Comparison of ENCODE assay signal across 12 cellular contexts in the genomic region with DNA sequence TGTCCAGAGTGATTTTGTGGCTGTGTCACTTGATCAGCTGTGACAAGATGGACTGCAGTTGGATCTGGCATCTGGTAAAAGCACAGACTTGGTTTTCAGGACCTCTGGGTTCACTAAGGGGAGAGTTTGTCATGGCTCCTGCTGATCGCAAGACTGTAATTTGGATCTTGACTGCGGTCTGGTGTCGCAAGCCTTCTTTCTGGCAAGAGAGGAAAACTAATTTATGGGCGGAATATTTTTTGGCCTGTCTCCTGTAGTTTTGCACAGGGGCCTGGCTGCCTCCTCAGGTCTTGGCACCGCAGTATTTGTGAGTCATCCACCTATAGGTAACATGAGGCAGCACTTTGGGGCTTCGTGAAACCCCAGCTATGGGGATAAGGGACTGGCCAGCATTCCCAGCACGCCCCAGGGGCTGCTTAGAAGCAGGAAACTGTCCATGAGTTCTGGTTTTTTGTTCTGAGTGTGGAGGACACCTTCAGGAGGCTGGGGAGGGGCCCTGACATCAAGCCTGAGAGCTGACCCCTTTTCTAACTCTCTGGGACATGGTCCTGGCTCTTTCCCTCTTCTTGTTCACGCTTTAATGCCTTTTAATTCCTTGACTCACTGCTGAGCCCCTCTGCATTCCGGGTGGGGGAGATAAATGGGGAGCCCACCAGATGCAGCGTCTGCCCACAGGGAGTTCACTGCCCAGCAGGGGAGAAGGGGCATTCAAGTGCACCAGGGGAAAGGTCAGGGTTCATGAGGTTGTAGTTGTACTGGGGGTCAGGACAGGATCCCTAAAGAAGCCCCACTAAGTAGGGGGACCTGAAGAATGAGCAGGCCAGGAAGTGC. TPM values are rescaled to one million over a fixed set of nuclear protein-coding genes. Genes with fewer than 3 reads are reported as not detected.
DNase-seq lines count a peak whose midpoint lies in the region; ATAC-seq and TF ChIP-seq lines count a peak whose summit lies in the region.
"Had no signal": no experiment of that assay in that cellular context is flagged by ENCODE, and none has a peak within 500 bp of the region (broad histone marks: within the 10 kb centered on the region; RNA-seq: fewer than 3 reads in every experiment).

No MANE protein-coding gene starts in this region.

- peak; percentile 43 for DNase-seq in EH (ENCODE audit: low read depth)
- peak; percentile 91 for DNase-seq in PC-3
- no peak for DNase-seq in esophagus squamous epithelium (lab: John Stamatoyannopoulos, UW)
- DNase-seq in posterior vena cava (ENCODE audit: low spot score) = peak; percentile 58
- DNase-seq in NCI-H2171 (lab: John Stamatoyannopoulos, UW) = no peak
- no peak for DNase-seq in hippocampal formation (lab: John Stamatoyannopoulos, UW)
- DNase-seq: activated CD4-positive, alpha-beta T cell treated with anti-CD3 and anti-CD28 coated beads, Interleukin-2, amount 50 U/mL, for 1 hour; NCI-H1105; stimulated activated CD4-positive, alpha-beta T cell treated with anti-CD3 and anti-CD28 coated beads, Interleukin-1b, Interleukin-23, amount 100 ng/mL, for 48 hours; testis had no signal

- POLR2A ChIA-PET in PC-3 (lab: Charles Lee; ENCODE audit: unreplicated experiment) = no interaction called here

- ATAC-seq in PC-3 = peak; percentile 90
- no peak for ATAC-seq in GM18868 (IDR thresholded peaks at IDR 0.05; ENCODE audit: unreplicated experiment)
- no peak for ATAC-seq in HG02763 (IDR thresholded peaks at IDR 0.05; ENCODE audit: unreplicated experiment)

- no peak for TF ChIP-seq CTCF in PC-3 (conservative IDR thresholded peaks at IDR 0.05; ENCODE audit: low read depth, low read length)
- TF ChIP-seq CTCF in esophagus squamous epithelium (IDR thresholded peaks at IDR 0.05) = no peak

- intact Hi-C loops in PC-3 (cut with micrococcal nuclease) = no loop called here
- intact Hi-C loops in esophagus squamous epithelium (cut with DNase I) = no loop called here
- intact Hi-C loops in posterior vena cava (cut with DNase I) = no loop called here

- H3K79me2 ChIP-seq in PC-3 (ENCODE audit: low read length) = peaks cover 99% of the 10 kb centered on the region

- no peaks in the 10 kb centered on the region for H3F3A ChIP-seq in PC-3 (ENCODE audit: low read length, unreplicated experiment)

- H3K4me3 ChIP-seq in PC-3 (ENCODE audit: low read length) = peak overlapping the region; percentile 37; the same call in 1 of the 2 replicates
- no peak overlapping the region for H3K4me3 ChIP-seq in esophagus squamous epithelium
- H3K4me3 ChIP-seq: testis had no signal

- H3K27me3 ChIP-seq in PC-3 (ENCODE audit: low read length) (no peaks in the 10 kb centered on the region), esophagus squamous epithelium (peaks cover 0 to 6% (median 0%) of the 10 kb centered on the region in 4 donors)
- H3K27me3 ChIP-seq: testis had no signal

- peak overlapping the region; percentile 70 for H3K27ac ChIP-seq in PC-3 (ENCODE audit: low read length)
- H3K27ac ChIP-seq in esophagus squamous epithelium = peak overlapping the region in 3 of 4 donors; percentile 21 to 48 (median 22)

- H3K4me1 ChIP-seq in PC-3 (ENCODE audit: insufficient read depth, low read length) = peaks cover 34% of the 10 kb centered on the region
- H3K4me1 ChIP-seq in esophagus squamous epithelium = peaks cover 0 to 24% (median 6%) of the 10 kb centered on the region in 3 donors

- no peak overlapping the region for H2AFZ ChIP-seq in PC-3 (ENCODE audit: low read length)

- CTCF ChIA-PET in PC-3 (lab: Charles Lee) = no interaction called here

- H4K20me1 ChIP-seq in PC-3 (ENCODE audit: low read length) = peaks cover 3% of the 10 kb centered on the region; the same call in 1 of the 2 replicates

- 53 to 62% methylated on average over 8 of the region's 10 CpGs for WGBS in esophagus squamous epithelium, 2 donors

- H3K9me2 ChIP-seq in PC-3 (replicated peaks; ENCODE audit: low read length) = no peaks in the 10 kb centered on the region

- no peak for TF ChIP-seq POLR2A in esophagus squamous epithelium (IDR thresholded peaks at IDR 0.05)

- BruUV-seq in PC-3 (replicated peaks; lab: Mats Ljungman, UMichigan) = no TSS peak

- peak overlapping the region; percentile 78 for H3K4me2 ChIP-seq in PC-3 (ENCODE audit: low read length)

- no peak overlapping the region for H3K9ac ChIP-seq in PC-3 (ENCODE audit: low read length)

- H3K9me3 ChIP-seq in PC-3 (ENCODE audit: low read length) (no peaks in the 10 kb centered on the region), esophagus squamous epithelium (no peaks in the 10 kb centered on the region)
- H3K9me3 ChIP-seq: testis had no signal

- H3K36me3 ChIP-seq in PC-3 (ENCODE audit: low read depth, low read length) = no peaks in the 10 kb centered on the region
- no peaks in the 10 kb centered on the region for H3K36me3 ChIP-seq in esophagus squamous epithelium

RNA-seq across cellular contexts. Expression of gene SH3BP4, which starts 12.2 kb away (rescaled TPM):
- total RNA-seq in PC-3 (2014; rRNA removed) (35.2 and 47.3 TPM in 2 replicates), esophagus squamous epithelium (10 to 100 TPM; 11.0 to 22.9 (median 18.7) TPM), posterior vena cava (10 to 100 TPM; 17.5 to 19.2 TPM)

Comparison
In these comparisons a context has a peak if more than half of its experiments do, and no peak if none do; other contexts are left out.
1. DNase-seq: peak in EH (single experiment), PC-3 (single experiment) and posterior vena cava (single experiment); none in esophagus squamous epithelium (single experiment), NCI-H2171 (single experiment) and hippocampal formation (0 of 2).